Comparison of ENCODE assay signal across 21 cellular contexts in the genomic region with DNA sequence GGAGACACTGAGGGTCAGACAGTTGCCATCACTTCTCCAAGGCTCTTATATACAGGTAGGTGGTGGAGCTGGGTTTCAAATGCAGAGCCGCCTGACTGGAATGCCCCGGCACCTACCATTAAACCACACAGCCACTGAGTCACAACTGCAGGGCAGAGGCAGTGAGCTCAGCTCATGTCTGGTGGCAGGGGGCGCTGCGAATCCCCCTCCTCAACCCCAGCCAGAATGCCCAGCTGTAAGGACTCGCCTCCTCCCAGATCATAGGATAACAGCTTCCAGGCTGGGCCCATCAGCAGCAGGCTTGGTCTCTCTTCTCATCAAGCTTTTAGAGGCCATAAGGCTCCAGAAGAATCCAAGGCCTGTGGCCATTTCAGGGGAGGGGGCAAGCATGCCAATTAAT. TPM values are rescaled to one million over a fixed set of nuclear protein-coding genes. Genes with fewer than 3 reads are reported as not detected.
A peak's percentile ranks its signal among the peaks of the same experiment; 100 is the strongest.
DNase-seq lines count a peak whose midpoint lies in the region; ATAC-seq, FAIRE-seq and TF ChIP-seq lines count a peak whose summit lies in the region.
"Had no signal": no experiment of that assay in that cellular context is flagged by ENCODE, and none has a peak within 500 bp of the region (broad histone marks: within the 10 kb centered on the region; RNA-seq: fewer than 3 reads in every experiment).

No MANE protein-coding gene starts in this region.

- H3K27ac ChIP-seq in right cardiac atrium (ENCODE audit: low read length) (peak overlapping the region; percentile 80), esophagus muscularis mucosa (replicated peaks in 1 of 4) (peak overlapping the region; percentile 91 to 97 (median 94)), pancreas (peak overlapping the region; percentile 67 to 81 (median 72)), aorta (ENCODE audit: low read depth in 1 of 2, low read length in 2 of 2) (peak overlapping the region; percentile 7 to 80)
- H3K27ac ChIP-seq: HL-60, SJSA1 had no signal

- no peak for TF ChIP-seq POLR2A in esophagus muscularis mucosa (IDR thresholded peaks at IDR 0.05; ENCODE audit: low read depth)

- no peak for TF ChIP-seq EP300 in esophagus muscularis mucosa (IDR thresholded peaks at IDR 0.05)

- no peaks in the 10 kb centered on the region for H3K9me3 ChIP-seq in right cardiac atrium (ENCODE audit: control insufficient read depth, low read length)
- H3K9me3 ChIP-seq in esophagus muscularis mucosa, result no peaks in the 10 kb centered on the region
- H3K9me3 ChIP-seq in pancreas, result no peaks in the 10 kb centered on the region
- H3K9me3 ChIP-seq in aorta (ENCODE audit: control insufficient read depth, low read length), result no peaks in the 10 kb centered on the region
- H3K9me3 ChIP-seq: Caco-2, Peyer's patch, SJSA1 had no signal

- 72% methylated on average over 5 of the region's 5 CpGs for WGBS in right cardiac atrium
- 87% methylated on average over 5 of the region's 5 CpGs for WGBS in esophagus muscularis mucosa
- WGBS in pancreas, 2 donors, result 84 to 89% methylated on average over 5 of the region's 5 CpGs
- 88 to 92% methylated on average over 5 of the region's 5 CpGs for WGBS in aorta, 2 donors

- H3K4me3 ChIP-seq in right cardiac atrium (ENCODE audit: low read length) (no peak overlapping the region), esophagus muscularis mucosa (no peak overlapping the region), pancreas (no peak overlapping the region), aorta (ENCODE audit: low read length in 2 of 2) (no peak overlapping the region)
- H3K4me3 ChIP-seq: GM12878, Peyer's patch, SJSA1 had no signal

- H3K27me3 ChIP-seq in right cardiac atrium (ENCODE audit: control insufficient read depth, insufficient read depth) (no peaks in the 10 kb centered on the region), esophagus muscularis mucosa (no peaks in the 10 kb centered on the region), pancreas (no peaks in the 10 kb centered on the region), aorta (ENCODE audit: control insufficient read depth in 1 of 2, insufficient read depth in 2 of 2, low read length in 1 of 2) (no peaks in the 10 kb centered on the region)
- H3K27me3 ChIP-seq: Peyer's patch had no signal

- DNase-seq in right cardiac atrium (no peak), cardiac septum (ENCODE audit: low spot score) (no peak), esophagus muscularis mucosa (ENCODE audit: extremely low spot score) (no peak), pancreas (no peak), aorta (peak in 1 of 2 donors; percentile 23), dedifferentiated amniotic fluid mesenchymal stem cell (ENCODE audit: extremely low spot score) (no peak), anterior cingulate cortex (lab: John Stamatoyannopoulos, UW) (no peak)
- no peak for DNase-seq in stimulated activated CD4-positive, alpha-beta T cell treated with anti-CD3 and anti-CD28 coated beads, Interleukin-4, amount 100 ng/mL, for 24 hours
- DNase-seq: activated gamma-delta T cell treated with Interleukin-2 at 50 U/mL for 16 hours; activated naive CD8-positive, alpha-beta T cell treated with anti-CD3 and anti-CD28 coated beads, Interleukin-2, amount 50 U/mL, for 24 hours; Caco-2; HCEC 1CT; NCI-H187; NCI-H526; nephron progenitor cell; stimulated activated CD4-positive, alpha-beta T cell treated with anti-CD3 and anti-CD28 coated beads, Interleukin-15, amount 100 ng/mL, for 24 hours had no signal

- H3K36me3 ChIP-seq in esophagus muscularis mucosa (no peaks in the 10 kb centered on the region), pancreas (no peaks in the 10 kb centered on the region), aorta (ENCODE audit: control insufficient read depth in 1 of 2, insufficient read depth in 2 of 2, low read length in 1 of 2) (no peaks in the 10 kb centered on the region)
- H3K36me3 ChIP-seq: Peyer's patch, SJSA1 had no signal

- TF ChIP-seq CTCF in esophagus muscularis mucosa (IDR thresholded peaks at IDR 0.05) (no peak), pancreas (IDR thresholded peaks at IDR 0.05) (no peak)

- H3K4me1 ChIP-seq in right cardiac atrium (ENCODE audit: control insufficient read depth, insufficient read depth, low read length) (peaks cover 13% of the 10 kb centered on the region), esophagus muscularis mucosa (peaks cover 84 to 100% (median 100%) of the 10 kb centered on the region in 4 donors), pancreas (peaks cover 10 to 22% (median 12%) of the 10 kb centered on the region in 3 donors), aorta (ENCODE audit: control insufficient read depth in 1 of 2, insufficient read depth in 2 of 2, low read length in 2 of 2) (peaks cover 4 to 14% of the 10 kb centered on the region in 2 donors)
- H3K4me1 ChIP-seq: Caco-2 had no signal

- intact Hi-C loops in right cardiac atrium (cut with DNase I), result no loop called here
- intact Hi-C loops in cardiac septum (cut with DNase I), result loop anchor here (5.0 kb wide), 1 partner anchor 75 kb away; no protein-coding TSS in a partner anchor
- intact Hi-C loops in esophagus muscularis mucosa (cut with DNase I), result no loop called here
- intact Hi-C loops in pancreas (cut with DNase I), result no loop called here
- intact Hi-C loops in aorta (cut with DNase I), result loop anchor here in 1 of 2 donors (10.0 kb wide), 1 partner anchor 68 kb away; no protein-coding TSS in a partner anchor

- no peak for ATAC-seq in right cardiac atrium
- no peak for ATAC-seq in pancreas
- ATAC-seq in aorta (ENCODE audit: low FRiP score), result no peak
- ATAC-seq: activated naive CD8-positive, alpha-beta T cell treated with anti-CD3 and anti-CD28 coated beads, Interleukin-2, amount 50 U/mL, for 24 hours had no signal

- FAIRE-seq in pancreas (lab: Jason Lieb, UNC), result no peak
- FAIRE-seq: bronchial epithelial cell, GM12878 had no signal

RNA-seq across cellular contexts. Expression of a gene that starts 26.4 kb away (rescaled TPM):
- total RNA-seq in right cardiac atrium (100 to 1,000 TPM; 125 to 220 (median 210) TPM), cardiac septum (192 TPM), esophagus muscularis mucosa (100 to 1,000 TPM; 133 to 228 (median 189) TPM), pancreas (10 to 100 TPM in 4 of 6 donors, 1 to 10 TPM in 2; 6.0 to 13.4 (median 10.2) TPM), aorta (10 to 100 TPM; 65.5 to 72.7 TPM)
- polyA plus RNA-seq in right cardiac atrium (90.4 TPM), pancreas (1 to 10 TPM; 9.1 TPM), aorta (10 to 100 TPM in 1 of 2 donors, 1 to 10 TPM in 1; 6.6 to 16.3 TPM)
- total RNA-seq: bronchial epithelial cell, GM12878 had no signal

Comparison
In these comparisons a context has a peak if more than half of its experiments do, and no peak if none do; other contexts are left out.
1. H3K27ac ChIP-seq: peak in every context shown above with its lines; median percentile 94 in esophagus muscularis mucosa; 80 in right cardiac atrium; 72 in pancreas; 44 in aorta.
2. RNA of a gene that starts 26.4 kb away (total RNA-seq): 125 to 220 TPM in right cardiac atrium, 133 to 228 TPM in esophagus muscularis mucosa, 192 TPM in cardiac septum (single experiment) and 65.5 to 72.7 TPM in aorta; 6.0 to 13.4 TPM in pancreas; every median in the first group is over 4 times any median in the second.